11 cellular contexts compared by ENCODE assay signal in the genomic region with DNA sequence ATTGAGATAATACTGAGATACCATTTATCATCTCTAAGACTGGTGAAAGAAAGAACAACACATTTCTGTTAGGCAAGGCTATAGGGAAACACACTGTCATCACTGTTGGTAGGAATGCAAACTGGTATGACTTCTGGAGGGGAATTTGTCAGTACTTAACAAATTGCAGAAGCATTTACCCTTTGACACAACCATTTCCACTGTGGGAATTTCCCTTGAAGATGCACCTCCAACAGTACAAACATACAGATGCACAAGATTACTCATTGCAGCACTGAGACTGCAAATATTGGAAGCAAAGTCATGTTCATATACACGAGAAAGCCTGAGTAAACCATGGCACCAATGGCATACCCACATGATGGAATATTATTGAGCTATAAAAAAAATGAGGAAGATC. TPM values are rescaled to one million over a fixed set of nuclear protein-coding genes. Genes with fewer than 3 reads are reported as not detected.
DNase-seq lines count a peak whose midpoint lies in the region; ATAC-seq and TF ChIP-seq lines count a peak whose summit lies in the region.
"Had no signal": no experiment of that assay in that cellular context is flagged by ENCODE, and none has a peak within 500 bp of the region (broad histone marks: within the 10 kb centered on the region; RNA-seq: fewer than 3 reads in every experiment).

No MANE protein-coding gene starts in this region.

- DNase-seq in GM10266 (ENCODE audit: extremely low spot score) (peak; percentile 51), epithelial cell of esophagus (ENCODE audit: low read depth) (peak; percentile 91), WERI-Rb-1 (no peak), left ventricle myocardium inferior (no peak)
- DNase-seq in effector CD8-positive, alpha-beta T cell (lab: John Stamatoyannopoulos, UW), result no peak
- no peak for DNase-seq in activated CD4-positive, alpha-beta memory T cell treated with anti-CD3 and anti-CD28 coated beads for 36 hours
- DNase-seq: cortex of kidney, natural killer cell, T-helper 9 cell had no signal

- H3K4me3 ChIP-seq in epithelial cell of esophagus (ENCODE audit: low read length) (no peak overlapping the region), WERI-Rb-1 (ENCODE audit: low read depth, low read length) (no peak overlapping the region), left ventricle myocardium inferior (no peak overlapping the region)

- no peaks in the 10 kb centered on the region for H3K27me3 Mint-ChIP-seq in activated CD4-positive, alpha-beta memory T cell treated with anti-CD3 and anti-CD28 coated beads for 36 hours

- no peaks in the 10 kb centered on the region for H3K36me3 ChIP-seq in WERI-Rb-1
- H3K36me3 ChIP-seq in left ventricle myocardium inferior, result peaks cover 40% of the 10 kb centered on the region

- no peak overlapping the region for H3K4me3 Mint-ChIP-seq in activated CD4-positive, alpha-beta memory T cell treated with anti-CD3 and anti-CD28 coated beads for 36 hours
- H3K4me3 Mint-ChIP-seq: natural killer cell had no signal

- no peaks in the 10 kb centered on the region for H3K27me3 ChIP-seq in WERI-Rb-1 (ENCODE audit: insufficient read depth, low read depth, severe bottlenecking)
- no peaks in the 10 kb centered on the region for H3K27me3 ChIP-seq in left ventricle myocardium inferior (ENCODE audit: low read depth)

- peaks cover 19% of the 10 kb centered on the region for H3K36me3 Mint-ChIP-seq in activated CD4-positive, alpha-beta memory T cell treated with anti-CD3 and anti-CD28 coated beads for 36 hours
- H3K36me3 Mint-ChIP-seq: natural killer cell had no signal

- no peak for TF ChIP-seq CTCF in GM10266 (IDR thresholded peaks at IDR 0.05; ENCODE audit: control insufficient read depth, insufficient read depth, low read depth, missing control alignments)
- no peak for TF ChIP-seq CTCF in epithelial cell of esophagus (IDR thresholded peaks at IDR 0.05; ENCODE audit: insufficient read depth, low read depth, low read length, missing control alignments)
- no peak for TF ChIP-seq CTCF in WERI-Rb-1 (IDR thresholded peaks at IDR 0.05; ENCODE audit: low read depth, low read length)
- TF ChIP-seq CTCF in left ventricle myocardium inferior (IDR thresholded peaks at IDR 0.05; ENCODE audit: borderline replicate concordance), result no peak

- no peak overlapping the region for H3K27ac Mint-ChIP-seq in activated CD4-positive, alpha-beta memory T cell treated with anti-CD3 and anti-CD28 coated beads for 36 hours
- H3K27ac Mint-ChIP-seq: natural killer cell had no signal

- H3K4me1 Mint-ChIP-seq in activated CD4-positive, alpha-beta memory T cell treated with anti-CD3 and anti-CD28 coated beads for 36 hours (ENCODE audit: low read depth), result no peaks in the 10 kb centered on the region
- H3K4me1 Mint-ChIP-seq: natural killer cell had no signal

- H3K9me3 ChIP-seq in WERI-Rb-1 (ENCODE audit: severe bottlenecking) (no peaks in the 10 kb centered on the region), left ventricle myocardium inferior (replicated peaks) (no peaks in the 10 kb centered on the region)

- CTCF ChIA-PET in activated CD4-positive, alpha-beta memory T cell treated with anti-CD3 and anti-CD28 coated beads for 36 hours (lab: Charles Lee), result no interaction called here

- H3K4me1 ChIP-seq in left ventricle myocardium inferior, result no peaks in the 10 kb centered on the region

- POLR2A ChIA-PET in activated CD4-positive, alpha-beta memory T cell treated with anti-CD3 and anti-CD28 coated beads for 36 hours (lab: Charles Lee), result interaction anchor here (0.6 to 1.2 kb wide), 2 partner anchors 18 to 1308 kb away, joined by 3 read pairs; a partner anchor contains a TSS

- intact Hi-C loops in left ventricle myocardium inferior (cut with micrococcal nuclease), result no loop called here
- intact Hi-C loops in activated CD4-positive, alpha-beta memory T cell treated with anti-CD3 and anti-CD28 coated beads for 36 hours (cut with micrococcal nuclease), result loop anchor here (1.0 to 2.0 kb wide), 5 partner anchors 17 to 192 kb away; a partner anchor contains a TSS

- ATAC-seq in GM19397 (IDR thresholded peaks at IDR 0.05; ENCODE audit: unreplicated experiment) (peak; percentile 80), HG03064 (IDR thresholded peaks at IDR 0.05; ENCODE audit: low read depth, unreplicated experiment) (peak; percentile 81)

- H3K9me3 Mint-ChIP-seq in activated CD4-positive, alpha-beta memory T cell treated with anti-CD3 and anti-CD28 coated beads for 36 hours, result no peaks in the 10 kb centered on the region
- H3K9me3 Mint-ChIP-seq: natural killer cell had no signal

- no peak overlapping the region for H3K27ac ChIP-seq in WERI-Rb-1
- H3K27ac ChIP-seq in left ventricle myocardium inferior (replicated peaks), result no peak overlapping the region

RNA-seq across cellular contexts. Expression of a gene that starts 17.6 kb away (rescaled TPM):
- total RNA-seq in left ventricle myocardium inferior, result 35.4 TPM
- 10 to 100 TPM; 28.7 to 29.1 TPM for total RNA-seq in activated CD4-positive, alpha-beta memory T cell treated with anti-CD3 and anti-CD28 coated beads for 36 hours

RNA-seq across cellular contexts. Expression of a gene that starts 33.0 kb away (rescaled TPM):
- not detected for total RNA-seq in left ventricle myocardium inferior
- not detected for total RNA-seq in activated CD4-positive, alpha-beta memory T cell treated with anti-CD3 and anti-CD28 coated beads for 36 hours
- total RNA-seq: natural killer cell had no signal

RNA-seq across cellular contexts. Expression of a gene that starts 46.7 kb away (rescaled TPM):
- total RNA-seq in left ventricle myocardium inferior, result 167 TPM
- 10 to 100 TPM; 24.6 to 27.6 TPM for total RNA-seq in activated CD4-positive, alpha-beta memory T cell treated with anti-CD3 and anti-CD28 coated beads for 36 hours

Comparison
In these comparisons a context has a peak if more than half of its experiments do, and no peak if none do; other contexts are left out.
1. DNase-seq: peak in GM10266 (single experiment) and epithelial cell of esophagus (single experiment); none in WERI-Rb-1 (single experiment), left ventricle myocardium inferior (single experiment), effector CD8-positive, alpha-beta T cell (single experiment) and activated CD4-positive, alpha-beta memory T cell treated with anti-CD3 and anti-CD28 coated beads for 36 hours (single experiment).